In genomic region chr3:69739204-69740102, GRCh38 we compare ENCODE assay signal across 8 cellular contexts. TPM values are rescaled to one million over a fixed set of nuclear protein-coding genes. Genes with fewer than 3 reads are reported as not detected.
DNase-seq lines count a peak whose midpoint lies in the region; ATAC-seq and TF ChIP-seq lines count a peak whose summit lies in the region.

A gene with protein sequence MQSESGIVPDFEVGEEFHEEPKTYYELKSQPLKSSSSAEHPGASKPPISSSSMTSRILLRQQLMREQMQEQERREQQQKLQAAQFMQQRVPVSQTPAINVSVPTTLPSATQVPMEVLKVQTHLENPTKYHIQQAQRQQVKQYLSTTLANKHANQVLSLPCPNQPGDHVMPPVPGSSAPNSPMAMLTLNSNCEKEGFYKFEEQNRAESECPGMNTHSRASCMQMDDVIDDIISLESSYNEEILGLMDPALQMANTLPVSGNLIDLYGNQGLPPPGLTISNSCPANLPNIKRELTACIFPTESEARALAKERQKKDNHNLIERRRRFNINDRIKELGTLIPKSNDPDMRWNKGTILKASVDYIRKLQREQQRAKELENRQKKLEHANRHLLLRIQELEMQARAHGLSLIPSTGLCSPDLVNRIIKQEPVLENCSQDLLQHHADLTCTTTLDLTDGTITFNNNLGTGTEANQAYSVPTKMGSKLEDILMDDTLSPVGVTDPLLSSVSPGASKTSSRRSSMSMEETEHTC (plus strand): TSS chr3:69739464. CDS start chr3:69739598, 134 bp downstream.

- H3K27me3 ChIP-seq in NT2/D1 (ENCODE audit: insufficient read depth, insufficient read length): peaks cover 61% of the 10 kb centered on the region

- DNase-seq in ELF-1 (ENCODE audit: low read depth, low spot score): peak; percentile 86
- peak; percentile 65 for DNase-seq in HS-5 (ENCODE audit: low read depth)
- peak; percentile 85 for DNase-seq in NT2/D1 (ENCODE audit: low read depth, low spot score)
- DNase-seq in astrocyte of the spinal cord (ENCODE audit: low read depth, low spot score): peak; percentile 92
- peak; percentile 88 for DNase-seq in hepatic stellate cell (ENCODE audit: low spot score)
- DNase-seq in progenitor cell of endocrine pancreas (ENCODE audit: low spot score, unreplicated experiment): peak; percentile 81
- DNase-seq in NCI-H1092 treated with DMSO at 0.1 percent for 48 hours (lab: John Stamatoyannopoulos, UW): no peak

- H3K27me3 Mint-ChIP-seq in progenitor cell of endocrine pancreas: peaks cover 36% of the 10 kb centered on the region

- no peaks in the 10 kb centered on the region for H3K36me3 Mint-ChIP-seq in progenitor cell of endocrine pancreas (ENCODE audit: insufficient read depth)

- TF ChIP-seq CTCF in astrocyte of the spinal cord (IDR thresholded peaks at IDR 0.05; ENCODE audit: low read depth, low read length) (no peak), progenitor cell of endocrine pancreas (IDR thresholded peaks at IDR 0.05; ENCODE audit: unreplicated experiment) (no peak)

- in situ Hi-C loops in astrocyte of the spinal cord (cut with HindIII; ENCODE audit: low sequenced_read_pairs): no loop called here

- H3K4me3 Mint-ChIP-seq in progenitor cell of endocrine pancreas (ENCODE audit: low read depth): peak within 1 kb of the TSS; percentile 89

- peak; percentile 98 for ATAC-seq in GM21526 (IDR thresholded peaks at IDR 0.05; ENCODE audit: low FRiP score, unreplicated experiment)

- H3K4me3 ChIP-seq in NT2/D1 (ENCODE audit: insufficient read length, low read depth) (peak within 1 kb of the TSS; percentile 84), astrocyte of the spinal cord (ENCODE audit: low read depth, low read length) (peak within 1 kb of the TSS; percentile 85)

- peak within 1 kb of the TSS; percentile 84 for H3K9ac ChIP-seq in NT2/D1 (ENCODE audit: insufficient read length, low read depth)

- peak within 1 kb of the TSS; percentile 47 for H3K27ac Mint-ChIP-seq in progenitor cell of endocrine pancreas

- no peaks in the 10 kb centered on the region for H3K9me3 ChIP-seq in NT2/D1 (ENCODE audit: insufficient read depth, low read length)

- H3K4me1 Mint-ChIP-seq in progenitor cell of endocrine pancreas (ENCODE audit: low read depth): peaks cover 11% of the 10 kb centered on the region

- H3K9me3 Mint-ChIP-seq in progenitor cell of endocrine pancreas (ENCODE audit: low read depth): no peaks in the 10 kb centered on the region

- no peaks in the 10 kb centered on the region for H3K4me1 ChIP-seq in NT2/D1 (ENCODE audit: insufficient read depth, insufficient read length)

- H3K36me3 ChIP-seq in NT2/D1 (ENCODE audit: insufficient read depth, insufficient read length, low read length): no peaks in the 10 kb centered on the region

RNA-seq across cellular contexts. Expression of the gene that starts here (rescaled TPM):
- total RNA-seq in progenitor cell of endocrine pancreas: 15.7 and 19.4 TPM in 2 replicates
